8 cellular contexts compared by ENCODE assay signal in the genomic region with DNA sequence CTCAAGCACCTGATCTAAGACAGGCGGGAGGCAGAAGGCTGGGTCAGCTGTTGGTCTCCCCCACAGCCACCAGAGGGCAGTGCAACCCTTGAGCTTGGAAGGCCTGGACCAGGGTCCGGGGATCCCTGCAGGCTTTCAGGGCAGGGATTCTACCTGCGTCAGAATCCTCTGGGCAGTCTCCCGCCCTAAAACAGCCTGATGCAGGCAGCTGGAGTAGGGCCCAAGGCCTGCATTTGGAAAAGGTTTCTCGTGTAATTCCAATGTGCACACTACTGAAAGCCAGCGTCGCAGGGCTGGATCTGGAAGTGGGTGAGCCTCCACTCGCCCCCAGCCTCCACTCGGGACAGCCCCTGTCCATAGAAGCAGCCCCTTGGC. TPM values are rescaled to one million over a fixed set of nuclear protein-coding genes. Genes with fewer than 3 reads are reported as not detected.
DNase-seq lines count a peak whose midpoint lies in the region; ATAC-seq and TF ChIP-seq lines count a peak whose summit lies in the region.

No MANE protein-coding gene starts in this region.

- WGBS in esophagus squamous epithelium, 2 donors: 44 to 75% methylated on average over 5 to 6 of the region's 9 CpGs
- 49 to 57% (median 53%) methylated on average over 5 to 9 of the region's 9 CpGs for WGBS in stomach, 5 donors

- no peak for TF ChIP-seq EP300 in stomach (IDR thresholded peaks at IDR 0.05)

- H3K36me3 ChIP-seq in NT2/D1 (ENCODE audit: insufficient read depth, insufficient read length, low read length) (peaks cover 6% of the 10 kb centered on the region), esophagus squamous epithelium (peaks cover 0 to 21% (median 0%) of the 10 kb centered on the region in 3 donors), stomach (peaks cover 0 to 32% (median 26%) of the 10 kb centered on the region in 4 donors)

- peak overlapping the region; percentile 17 for H3K9ac ChIP-seq in NT2/D1 (ENCODE audit: insufficient read length, low read depth)

- peak; percentile 56 for ATAC-seq in HG03378 (IDR thresholded peaks at IDR 0.05; ENCODE audit: unreplicated experiment)
- ATAC-seq in GM21381 (IDR thresholded peaks at IDR 0.05; ENCODE audit: unreplicated experiment): no peak

- no peaks in the 10 kb centered on the region for H3K27me3 ChIP-seq in NT2/D1 (ENCODE audit: insufficient read depth, insufficient read length)
- no peaks in the 10 kb centered on the region for H3K27me3 ChIP-seq in esophagus squamous epithelium
- no peaks in the 10 kb centered on the region for H3K27me3 ChIP-seq in stomach

- H3K4me1 Mint-ChIP-seq in nephron: no peaks in the 10 kb centered on the region

- no peak overlapping the region for H3K27ac Mint-ChIP-seq in nephron

- H3K9me3 Mint-ChIP-seq in nephron: no peaks in the 10 kb centered on the region

- no peaks in the 10 kb centered on the region for H3K27me3 Mint-ChIP-seq in nephron (ENCODE audit: low read depth)

- no peak overlapping the region for H3K27ac ChIP-seq in esophagus squamous epithelium
- no peak overlapping the region for H3K27ac ChIP-seq in stomach

- no peak overlapping the region for H3K4me3 ChIP-seq in NT2/D1 (ENCODE audit: insufficient read length, low read depth)
- H3K4me3 ChIP-seq in esophagus squamous epithelium: no peak overlapping the region
- no peak overlapping the region for H3K4me3 ChIP-seq in stomach

- peak; percentile 56 to 77 (median 69) for TF ChIP-seq CTCF in esophagus squamous epithelium (IDR thresholded peaks at IDR 0.05)
- TF ChIP-seq CTCF in nephron (IDR thresholded peaks at IDR 0.05; ENCODE audit: unreplicated experiment in 3 of 3): peak; percentile 77 to 81 (median 78)
- peak in 5 of 7 experiments; percentile 53 to 80 (median 76) for TF ChIP-seq CTCF in stomach (IDR thresholded peaks at IDR 0.05)

- intact Hi-C loops in esophagus squamous epithelium (cut with DNase I): no loop called here
- intact Hi-C loops in stomach (cut with DNase I; ENCODE audit: low total_unique reads): loop anchor here (10.0 kb wide), 1 partner anchor 188 kb away; no protein-coding TSS in a partner anchor

- no peaks in the 10 kb centered on the region for H3K36me3 Mint-ChIP-seq in nephron (ENCODE audit: low read depth)

- H3K9me3 ChIP-seq in NT2/D1 (ENCODE audit: insufficient read depth, low read length) (no peaks in the 10 kb centered on the region), esophagus squamous epithelium (no peaks in the 10 kb centered on the region), stomach (no peaks in the 10 kb centered on the region)

- TF ChIP-seq POLR2A in esophagus squamous epithelium (IDR thresholded peaks at IDR 0.05) (no peak), stomach (IDR thresholded peaks at IDR 0.05) (no peak)

- peaks cover 8% of the 10 kb centered on the region for H3K4me1 ChIP-seq in NT2/D1 (ENCODE audit: insufficient read depth, insufficient read length)
- H3K4me1 ChIP-seq in esophagus squamous epithelium: peaks cover 0 to 22% (median 0%) of the 10 kb centered on the region in 3 donors
- peaks cover 0 to 19% (median 10%) of the 10 kb centered on the region in 4 donors for H3K4me1 ChIP-seq in stomach

- peak; percentile 60 for DNase-seq in EL
- DNase-seq in NT2/D1 (ENCODE audit: low read depth, low spot score): peak; percentile 72
- DNase-seq in activated T-cell treated with anti-CD3 and anti-CD28 coated beads for 24 hours (ENCODE audit: low read depth): peak; percentile 55
- no peak for DNase-seq in esophagus squamous epithelium (lab: John Stamatoyannopoulos, UW)
- peak; percentile 62 for DNase-seq in stomach

- H3K4me3 Mint-ChIP-seq in nephron: no peak overlapping the region

RNA-seq across cellular contexts. Expression of a gene that starts 31.8 kb away (rescaled TPM):
- 10 to 100 TPM; 10.6 to 32.9 (median 22.7) TPM for total RNA-seq in esophagus squamous epithelium
- 10 to 100 TPM in 4 of 5 donors, 1 to 10 TPM in 1; 1.2 to 50.9 (median 24.0) TPM for total RNA-seq in stomach
- polyA plus RNA-seq in stomach: 10 to 100 TPM; 15.2 to 24.4 (median 15.3) TPM
